Comparison of ENCODE assay signal across 36 cellular contexts in the genomic region with DNA sequence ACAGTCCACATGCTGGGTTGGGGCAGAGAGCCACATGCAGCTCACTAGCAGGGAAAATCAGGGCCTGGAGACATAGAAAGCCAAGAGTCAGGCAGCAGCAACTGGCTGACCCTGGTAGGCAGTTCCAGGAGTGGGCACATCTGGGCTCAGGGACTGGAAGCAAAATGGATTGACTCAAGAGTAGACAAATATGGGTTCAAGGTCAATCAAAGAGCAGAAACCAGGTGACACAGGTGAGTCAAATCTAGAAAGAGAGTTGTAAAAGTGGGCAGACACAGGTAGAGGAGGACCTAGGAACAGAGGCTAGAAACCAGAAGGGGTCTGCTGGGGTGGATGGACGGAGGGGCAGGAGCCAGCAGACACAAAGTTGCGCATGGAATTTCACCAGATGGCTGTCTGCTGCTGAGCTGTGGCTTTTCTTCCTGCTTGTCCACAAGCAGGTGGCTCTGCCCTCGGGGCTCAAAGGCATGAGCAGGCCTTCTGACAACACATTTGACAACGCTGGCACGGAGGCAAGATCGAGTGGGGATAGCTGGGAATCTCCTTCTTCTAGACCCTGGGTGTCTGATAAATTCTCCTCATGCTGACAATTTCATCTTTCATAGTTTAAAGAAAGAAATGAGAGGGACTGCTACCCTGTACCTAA. TPM values are rescaled to one million over a fixed set of nuclear protein-coding genes. Genes with fewer than 3 reads are reported as not detected.
A peak's percentile ranks its signal among the peaks of the same experiment; 100 is the strongest.
DNase-seq lines count a peak whose midpoint lies in the region; ATAC-seq, FAIRE-seq and TF ChIP-seq lines count a peak whose summit lies in the region.
"Had no signal": no experiment of that assay in that cellular context is flagged by ENCODE, and none has a peak within 500 bp of the region (broad histone marks: within the 10 kb centered on the region; RNA-seq: fewer than 3 reads in every experiment).

No MANE protein-coding gene starts in this region.

- peak overlapping the region; percentile 51 for H3K27ac Mint-ChIP-seq in neural crest cell (ENCODE audit: unreplicated experiment)
- H3K27ac Mint-ChIP-seq in CD4-positive, alpha-beta memory T cell: no peak overlapping the region
- H3K27ac Mint-ChIP-seq: activated CD4-positive, alpha-beta T cell treated with anti-CD3 and anti-CD28 coated beads for 36 hours; activated naive CD8-positive, alpha-beta T cell treated with anti-CD3 and anti-CD28 coated beads, Interleukin-2, amount 10 ng/mL, durations not matched to agents 7 days and 5 days; activated T-cell treated with anti-CD3 and anti-CD28 coated beads, Interleukin-2, amount 50 U/mL, for 24 hours; CD14-positive monocyte; nephron progenitor cell had no signal

- no peaks in the 10 kb centered on the region for H3K27me3 ChIP-seq in WERI-Rb-1 (ENCODE audit: insufficient read depth, low read depth, severe bottlenecking)
- H3K27me3 ChIP-seq in CD4-positive, alpha-beta memory T cell (ENCODE audit: insufficient read depth, low read length): peaks cover 4% of the 10 kb centered on the region
- H3K27me3 ChIP-seq: cardiac muscle cell, pancreas, uterus had no signal

- intact Hi-C loops in CD4-positive, alpha-beta memory T cell (cut with micrococcal nuclease): no loop called here

- DNase-seq in NCI-H345 (lab: John Stamatoyannopoulos, UW): peak; percentile 30
- no peak for DNase-seq in NCI-H345 treated with DMSO at 0.1 percent for 48 hours (lab: John Stamatoyannopoulos, UW; ENCODE audit: unreplicated experiment)
- DNase-seq in NCI-H146 treated with DMSO at 0.1 percent for 48 hours (lab: John Stamatoyannopoulos, UW; ENCODE audit: unreplicated experiment): peak; percentile 29
- DNase-seq in WERI-Rb-1: peak; percentile 20
- no peak for DNase-seq in neural crest cell (ENCODE audit: low read depth, low spot score)
- DNase-seq in CD4-positive, alpha-beta memory T cell: no peak
- no peak for DNase-seq in urothelium cell line (ENCODE audit: low spot score)
- DNase-seq: 8988T; activated CD4-positive, alpha-beta T cell treated with anti-CD3 and anti-CD28 coated beads for 36 hours; activated gamma-delta T cell; activated naive CD8-positive, alpha-beta T cell treated with anti-CD3 and anti-CD28 coated beads, Interleukin-2, amount 10 ng/mL, durations not matched to agents 7 days and 5 days; activated T-cell treated with anti-CD3 and anti-CD28 coated beads, Interleukin-2, amount 50 U/mL, for 24 hours; aorta; effector CD8-positive, alpha-beta T cell; HCEC 1CT; Karpas-422; NCI-H1417 treated with DMSO at 0.1 percent for 48 hours; NCI-H2107; NCI-H446; nephron progenitor cell; OCI-M1; pancreas; retina; small intestine; stimulated activated naive CD4-positive, alpha-beta T cell; SW 1271; T-helper 9 cell; uterus had no signal

- no peaks in the 10 kb centered on the region for H3K9me3 ChIP-seq in WERI-Rb-1 (ENCODE audit: severe bottlenecking)
- H3K9me3 ChIP-seq in CD4-positive, alpha-beta memory T cell (ENCODE audit: control insufficient read depth in 1 of 2, low read length in 2 of 2): no peaks in the 10 kb centered on the region
- H3K9me3 ChIP-seq: pancreas, suprapubic skin, uterus had no signal

- FAIRE-seq in urothelium cell line (lab: Jason Lieb, UNC): no peak
- FAIRE-seq: GM12878, pancreas, small intestine had no signal

- H3K4me3 Mint-ChIP-seq in neural crest cell: no peak overlapping the region
- H3K4me3 Mint-ChIP-seq in CD4-positive, alpha-beta memory T cell: no peak overlapping the region
- H3K4me3 Mint-ChIP-seq: activated CD4-positive, alpha-beta T cell treated with anti-CD3 and anti-CD28 coated beads for 36 hours; activated naive CD8-positive, alpha-beta T cell treated with anti-CD3 and anti-CD28 coated beads, Interleukin-2, amount 10 ng/mL, durations not matched to agents 7 days and 5 days; activated T-cell treated with anti-CD3 and anti-CD28 coated beads, Interleukin-2, amount 50 U/mL, for 24 hours; CD14-positive monocyte; nephron progenitor cell had no signal

- H3K9me3 Mint-ChIP-seq in neural crest cell: no peaks in the 10 kb centered on the region
- H3K9me3 Mint-ChIP-seq in CD4-positive, alpha-beta memory T cell: peaks cover 0 to 8% (median 2%) of the 10 kb centered on the region in 8 donors
- H3K9me3 Mint-ChIP-seq: nephron progenitor cell had no signal

- no peak for ATAC-seq in GM18505 (IDR thresholded peaks at IDR 0.05; ENCODE audit: unreplicated experiment)
- ATAC-seq: activated CD4-positive, alpha-beta T cell treated with anti-CD3 and anti-CD28 coated beads for 36 hours; GM12878; left lobe of liver; pancreas had no signal

- H3K36me3 Mint-ChIP-seq in neural crest cell (ENCODE audit: low read depth): no peaks in the 10 kb centered on the region
- H3K36me3 Mint-ChIP-seq in CD4-positive, alpha-beta memory T cell: no peaks in the 10 kb centered on the region
- H3K36me3 Mint-ChIP-seq: activated naive CD8-positive, alpha-beta T cell treated with anti-CD3 and anti-CD28 coated beads, Interleukin-2, amount 10 ng/mL, durations not matched to agents 7 days and 5 days; CD14-positive monocyte had no signal

- no peaks in the 10 kb centered on the region for H3K27me3 Mint-ChIP-seq in neural crest cell (ENCODE audit: low read depth)
- peaks cover 5 to 15% of the 10 kb centered on the region in 2 donors for H3K27me3 Mint-ChIP-seq in CD4-positive, alpha-beta memory T cell
- H3K27me3 Mint-ChIP-seq: activated T-cell treated with anti-CD3 and anti-CD28 coated beads, Interleukin-2, amount 50 U/mL, for 24 hours had no signal

- no peak overlapping the region for H3K27ac ChIP-seq in WERI-Rb-1
- no peak overlapping the region for H3K27ac ChIP-seq in CD4-positive, alpha-beta memory T cell (ENCODE audit: low read depth, low read length)
- H3K27ac ChIP-seq: cardiac muscle cell, coronary artery, pancreas, suprapubic skin, uterus had no signal

- H3K4me1 Mint-ChIP-seq in neural crest cell: peaks cover 20% of the 10 kb centered on the region
- peaks cover 0 to 2% (median 0%) of the 10 kb centered on the region in 4 donors for H3K4me1 Mint-ChIP-seq in CD4-positive, alpha-beta memory T cell

- TF ChIP-seq POLR2A in GM18505 (IDR thresholded peaks at IDR 0.05; ENCODE audit: borderline replicate concordance, extremely low read depth, insufficient read depth, insufficient read length): no peak

- TF ChIP-seq CTCF in WERI-Rb-1 (IDR thresholded peaks at IDR 0.05; ENCODE audit: low read depth, low read length): no peak
- no peak for TF ChIP-seq CTCF in neural crest cell (conservative IDR thresholded peaks at IDR 0.05)

- no peaks in the 10 kb centered on the region for H3K36me3 ChIP-seq in WERI-Rb-1
- H3K36me3 ChIP-seq in CD4-positive, alpha-beta memory T cell (ENCODE audit: insufficient read depth, low read length): no peaks in the 10 kb centered on the region
- H3K36me3 ChIP-seq: cardiac muscle cell, pancreas, suprapubic skin, uterus had no signal

- no peak overlapping the region for H3K4me3 ChIP-seq in WERI-Rb-1 (ENCODE audit: low read depth, low read length)
- H3K4me3 ChIP-seq in CD4-positive, alpha-beta memory T cell (ENCODE audit: low read length in 2 of 2): no peak overlapping the region
- H3K4me3 ChIP-seq: cardiac muscle cell, coronary artery, GM12878, pancreas, suprapubic skin, uterus had no signal

- CTCF ChIA-PET in CD4-positive, alpha-beta memory T cell (lab: Charles Lee; ENCODE audit: partially characterized antibody): interaction anchor here (1.0 kb wide), 1 partner anchor 17 kb away, joined by 3 read pairs; no protein-coding TSS in a partner anchor

- H3K4me1 ChIP-seq in CD4-positive, alpha-beta memory T cell (ENCODE audit: insufficient read depth, low read length): no peaks in the 10 kb centered on the region
- H3K4me1 ChIP-seq: pancreas, uterus had no signal

- POLR2A ChIA-PET in CD4-positive, alpha-beta memory T cell (lab: Charles Lee; ENCODE audit: partially characterized antibody): no interaction called here

RNA-seq across cellular contexts. Expression of gene IGSF3, which starts 40.8 kb away (rescaled TPM):
- total RNA-seq in neural crest cell: 27.2 TPM in 2 replicates
- total RNA-seq in CD4-positive, alpha-beta memory T cell: under 1 TPM in 1 of 2 experiments, not detected in 1; 0.06 TPM
- polyA plus RNA-seq in CD4-positive, alpha-beta memory T cell: not detected

RNA-seq across cellular contexts. Expression of gene CD2, which starts 45.9 kb away (rescaled TPM):
- total RNA-seq in neural crest cell: not detected in 2 replicates
- 100 to 1,000 TPM; 305 to 316 TPM for total RNA-seq in CD4-positive, alpha-beta memory T cell
- polyA plus RNA-seq in CD4-positive, alpha-beta memory T cell: 100 to 1,000 TPM; 409 to 471 TPM
- total RNA-seq: cardiac muscle cell, epithelial cell of proximal tubule had no signal
- polyA plus RNA-seq: cardiac muscle cell had no signal

Comparison
In these comparisons a context has a peak if more than half of its experiments do, and no peak if none do; other contexts are left out.
1. DNase-seq: peak in NCI-H345 (single experiment), NCI-H146 treated with DMSO at 0.1 percent for 48 hours (single experiment) and WERI-Rb-1 (single experiment); none in NCI-H345 treated with DMSO at 0.1 percent for 48 hours (single experiment), neural crest cell (single experiment), CD4-positive, alpha-beta memory T cell (0 of 5) and urothelium cell line (single experiment).
2. RNA of gene IGSF3, which starts 40.8 kb away (total RNA-seq): 27.2 TPM in neural crest cell; 0.06 TPM in CD4-positive, alpha-beta memory T cell; every median in the first group is over 10 times any median in the second.
3. RNA of gene CD2, which starts 45.9 kb away (total RNA-seq): 305 to 316 TPM in CD4-positive, alpha-beta memory T cell; not detected in neural crest cell; every median in the first group is over 100 times any median in the second.